18 cellular contexts compared by ENCODE assay signal in the genomic region with DNA sequence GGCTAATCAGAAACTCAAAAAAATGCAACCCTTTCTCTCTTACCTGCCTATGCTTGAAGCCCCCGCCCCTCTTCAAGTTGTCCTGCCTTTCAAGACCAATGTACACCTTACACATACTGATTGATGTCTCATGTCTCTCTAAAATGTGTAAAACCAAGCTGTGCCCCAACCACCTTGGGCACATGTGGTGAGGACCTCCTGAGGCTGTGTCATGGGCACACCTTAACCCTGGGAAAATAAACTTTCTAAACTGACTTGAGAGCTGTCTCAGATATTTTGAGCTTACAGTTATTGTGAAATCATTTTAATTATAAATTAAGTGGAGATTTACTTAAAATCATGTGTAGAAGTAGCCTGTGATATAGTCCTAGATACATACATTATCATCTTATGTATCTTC. TPM values are rescaled to one million over a fixed set of nuclear protein-coding genes. Genes with fewer than 3 reads are reported as not detected.
DNase-seq lines count a peak whose midpoint lies in the region; ATAC-seq, FAIRE-seq and TF ChIP-seq lines count a peak whose summit lies in the region.
"Had no signal": no experiment of that assay in that cellular context is flagged by ENCODE, and none has a peak within 500 bp of the region (broad histone marks: within the 10 kb centered on the region; RNA-seq: fewer than 3 reads in every experiment).

No MANE protein-coding gene starts in this region.

- peaks cover 6% of the 10 kb centered on the region for H3K4me1 Mint-ChIP-seq in activated CD8-positive, alpha-beta T cell treated with anti-CD3 and anti-CD28 coated beads for 36 hours (ENCODE audit: low read depth)
- H3K4me1 Mint-ChIP-seq in activated CD8-positive, alpha-beta T cell treated with anti-CD3 and anti-CD28 coated beads, Interleukin-2, amount 10 ng/mL, durations not matched to agents 7 days and 5 days (ENCODE audit: low read depth): peaks cover 5% of the 10 kb centered on the region
- peaks cover 0 to 4% of the 10 kb centered on the region in 2 donors for H3K4me1 Mint-ChIP-seq in stimulated activated naive B cell treated with anti-CD40 and anti-IgM and Interleukin-4, amounts not matched to agents 10 μg/mL and 1 μg/mL and 100 μg/mL, for 72 hours
- H3K4me1 Mint-ChIP-seq: CD14-positive monocyte had no signal

- peaks cover 49% of the 10 kb centered on the region for H3K36me3 Mint-ChIP-seq in activated CD8-positive, alpha-beta T cell treated with anti-CD3 and anti-CD28 coated beads for 36 hours (ENCODE audit: low read depth)
- H3K36me3 Mint-ChIP-seq in activated CD8-positive, alpha-beta T cell treated with anti-CD3 and anti-CD28 coated beads, Interleukin-2, amount 10 ng/mL, durations not matched to agents 7 days and 5 days (ENCODE audit: low read depth): peaks cover 49% of the 10 kb centered on the region
- H3K36me3 Mint-ChIP-seq in stimulated activated naive B cell treated with anti-CD40 and anti-IgM and Interleukin-4, amounts not matched to agents 10 μg/mL and 1 μg/mL and 100 μg/mL, for 72 hours: peaks cover 24 to 32% of the 10 kb centered on the region in 2 donors

- TSS peak; percentile 14 for BruUV-seq in HepG2 (replicated peaks; lab: Mats Ljungman, UMichigan)
- TSS peak; percentile 18 for BruUV-seq in K562 (replicated peaks; lab: Mats Ljungman, UMichigan)

- TF ChIP-seq EP300 in HepG2 (IDR thresholded peaks at IDR 0.05; ENCODE audit: low read depth in 2 of 2, low read length in 2 of 2) (no peak), HepG2 (CRISPR knock-in tag; IDR thresholded peaks at IDR 0.05; ENCODE audit: borderline replicate concordance) (no peak), K562 (IDR thresholded peaks at IDR 0.05; ENCODE audit: low read length) (no peak)

- H3K79me2 ChIP-seq in HepG2 (ENCODE audit: insufficient read depth, low read length): no peaks in the 10 kb centered on the region
- no peaks in the 10 kb centered on the region for H3K79me2 ChIP-seq in K562 (ENCODE audit: control insufficient read depth, insufficient read depth, low read length)

- H3K9me3 ChIP-seq in HepG2 (ENCODE audit: low read length) (no peaks in the 10 kb centered on the region), right lobe of liver (no peaks in the 10 kb centered on the region), K562 (replicated peaks; ENCODE audit: control insufficient read depth, insufficient read depth, low read depth, low read length) (no peaks in the 10 kb centered on the region)

- no peak for TF ChIP-seq POLR2A in HepG2 (IDR thresholded peaks at IDR 0.05; ENCODE audit: insufficient read depth in 1 of 2, low read depth in 2 of 2, low read length in 2 of 2)
- no peak for TF ChIP-seq POLR2A in right lobe of liver (IDR thresholded peaks at IDR 0.05)
- no peak for TF ChIP-seq POLR2A in K562 (conservative IDR thresholded peaks at IDR 0.05)

- intact Hi-C loops in activated CD8-positive, alpha-beta T cell treated with anti-CD3 and anti-CD28 coated beads for 36 hours (cut with micrococcal nuclease): no loop called here
- intact Hi-C loops in HepG2 (cut with micrococcal nuclease; ENCODE audit: unreplicated experiment): no loop called here
- intact Hi-C loops in right lobe of liver (cut with DNase I): no loop called here
- intact Hi-C loops in K562 (cut with micrococcal nuclease): no loop called here

- POLR2A ChIA-PET in activated CD8-positive, alpha-beta T cell treated with anti-CD3 and anti-CD28 coated beads for 36 hours (lab: Charles Lee): interaction anchor here (1.7 kb wide), 1 partner anchor 21 kb away, joined by 8 read pairs; a partner anchor contains a TSS
- POLR2A ChIA-PET in activated CD8-positive, alpha-beta T cell treated with anti-CD3 and anti-CD28 coated beads, Interleukin-2, amount 10 ng/mL, durations not matched to agents 7 days and 5 days (lab: Charles Lee): interaction anchor here (0.6 to 2.4 kb wide), 2 partner anchors 22 to 43 kb away, joined by 4 to 8 read pairs; a partner anchor contains a TSS
- POLR2A ChIA-PET in HepG2 (lab: Yijun Ruan, JAX) (interaction anchor here (1.3 kb wide), 1 partner anchor 22 kb away, joined by 6 read pairs; a partner anchor contains a TSS), K562 (lab: Yijun Ruan, JAX) (interaction anchor here (0.7 to 1.7 kb wide), 2 partner anchors 9 to 18 kb away, joined by 6 to 9 read pairs; no protein-coding TSS in a partner anchor)

- no peak for TF ChIP-seq CTCF in activated CD8-positive, alpha-beta T cell treated with anti-CD3 and anti-CD28 coated beads for 36 hours (IDR thresholded peaks at IDR 0.05)
- no peak for TF ChIP-seq CTCF in HepG2 (CRISPR knock-in tag; IDR thresholded peaks at IDR 0.05)
- TF ChIP-seq CTCF in right lobe of liver (IDR thresholded peaks at IDR 0.05): no peak
- TF ChIP-seq CTCF in K562 (IDR thresholded peaks at IDR 0.05 in 2 of 3, conservative IDR thresholded peaks at IDR 0.05 in 1 of 3; ENCODE audit: insufficient read depth in 2 of 3, low read depth in 1 of 3, low read length in 3 of 3): no peak

- no peaks in the 10 kb centered on the region for H3K27me3 Mint-ChIP-seq in activated CD8-positive, alpha-beta T cell treated with anti-CD3 and anti-CD28 coated beads for 36 hours
- H3K27me3 Mint-ChIP-seq in activated CD8-positive, alpha-beta T cell treated with anti-CD3 and anti-CD28 coated beads, Interleukin-2, amount 10 ng/mL, durations not matched to agents 7 days and 5 days (ENCODE audit: low read depth): no peaks in the 10 kb centered on the region
- H3K27me3 Mint-ChIP-seq in stimulated activated naive B cell treated with anti-CD40 and anti-IgM and Interleukin-4, amounts not matched to agents 10 μg/mL and 1 μg/mL and 100 μg/mL, for 72 hours: no peaks in the 10 kb centered on the region

- no peaks in the 10 kb centered on the region for H4K20me1 ChIP-seq in HepG2 (ENCODE audit: insufficient read depth, low read length)
- no peaks in the 10 kb centered on the region for H4K20me1 ChIP-seq in K562 (replicated peaks; ENCODE audit: control insufficient read depth, insufficient read depth, low read length)

- in situ Hi-C loops in HepG2 (cut with HindIII; ENCODE audit: extremely low pct_ligation_motif_present, low pct_unique_long_range_greater_than_20kb): no loop called here
- in situ Hi-C loops in K562 (cut with MboI): no loop called here

- CTCF ChIA-PET in activated CD8-positive, alpha-beta T cell treated with anti-CD3 and anti-CD28 coated beads for 36 hours (lab: Charles Lee): no interaction called here
- CTCF ChIA-PET in activated CD8-positive, alpha-beta T cell treated with anti-CD3 and anti-CD28 coated beads, Interleukin-2, amount 10 ng/mL, durations not matched to agents 7 days and 5 days (lab: Charles Lee): no interaction called here
- CTCF ChIA-PET in HepG2 (lab: Yijun Ruan, JAX; ENCODE audit: low intra/inter-chr PET ratio, low total read pairs): no interaction called here
- CTCF ChIA-PET in K562 (lab: Yijun Ruan, JAX; ENCODE audit: low intra/inter-chr PET ratio): no interaction called here

- H3K27me3 ChIP-seq in HepG2 (ENCODE audit: control insufficient read depth in 1 of 2, insufficient read depth in 2 of 2, low read length in 2 of 2) (no peaks in the 10 kb centered on the region), right lobe of liver (no peaks in the 10 kb centered on the region), K562 (ENCODE audit: control insufficient read depth in 2 of 2, insufficient read depth in 2 of 2, low read length in 2 of 2) (no peaks in the 10 kb centered on the region)

- H3K9me1 ChIP-seq in K562 (ENCODE audit: control insufficient read depth, insufficient read depth, low read length): no peaks in the 10 kb centered on the region

- 100% methylated on average over 1 of the region's 1 CpG for WGBS in HepG2 (ENCODE audit: low lambda C conversion rate)
- 100% methylated on average over 1 of the region's 1 CpG for WGBS in right lobe of liver (ENCODE audit: insufficient coverage, low coverage, low lambda C conversion rate, missing lambda C conversion rate)
- whole genome bisulfite sequencing in K562 (ENCODE audit: insufficient coverage, low coverage, missing lambda C conversion rate): 100% methylated on average over 1 of the region's 1 CpG

- H3K4me1 ChIP-seq in HepG2 (ENCODE audit: insufficient read depth, low read length) (no peaks in the 10 kb centered on the region), right lobe of liver (no peaks in the 10 kb centered on the region), K562 (replicated peaks in 1 of 2; ENCODE audit: control insufficient read depth in 2 of 2, insufficient read depth in 2 of 2, low read length in 2 of 2) (no peaks in the 10 kb centered on the region)

- FAIRE-seq in HepG2 (lab: Jason Lieb, UNC) (no peak), K562 (lab: Jason Lieb, UNC) (no peak)
- FAIRE-seq: GM12891 had no signal

- H3K27ac ChIP-seq in HepG2 (ENCODE audit: extremely low read length, insufficient read depth, low read length): no peak overlapping the region
- H3K27ac ChIP-seq in right lobe of liver: no peak overlapping the region
- H3K27ac ChIP-seq in K562 (ENCODE audit: extremely low read depth, low read depth, low read length): no peak overlapping the region
- H3K27ac ChIP-seq: 22Rv1 had no signal

- no peak overlapping the region for H3K4me3 ChIP-seq in HepG2 (replicated peaks in 1 of 3; ENCODE audit: insufficient read depth in 1 of 3, low read depth in 2 of 3, low read length in 3 of 3)
- no peak overlapping the region for H3K4me3 ChIP-seq in right lobe of liver
- no peak overlapping the region for H3K4me3 ChIP-seq in K562

- no peak overlapping the region for H3K4me3 Mint-ChIP-seq in activated CD8-positive, alpha-beta T cell treated with anti-CD3 and anti-CD28 coated beads for 36 hours
- no peak overlapping the region for H3K4me3 Mint-ChIP-seq in activated CD8-positive, alpha-beta T cell treated with anti-CD3 and anti-CD28 coated beads, Interleukin-2, amount 10 ng/mL, durations not matched to agents 7 days and 5 days
- no peak overlapping the region for H3K4me3 Mint-ChIP-seq in stimulated activated naive B cell treated with anti-CD40 and anti-IgM and Interleukin-4, amounts not matched to agents 10 μg/mL and 1 μg/mL and 100 μg/mL, for 72 hours
- H3K4me3 Mint-ChIP-seq: CD14-positive monocyte, H9 had no signal

- no peak for ATAC-seq in activated CD8-positive, alpha-beta T cell treated with anti-CD3 and anti-CD28 coated beads for 36 hours
- no peak for ATAC-seq in activated CD8-positive, alpha-beta T cell treated with anti-CD3 and anti-CD28 coated beads, Interleukin-2, amount 10 ng/mL, durations not matched to agents 7 days and 5 days
- ATAC-seq in HepG2 (no peak), right lobe of liver (no peak), K562 (no peak), GM21576 (IDR thresholded peaks at IDR 0.05; ENCODE audit: unreplicated experiment) (no peak)
- ATAC-seq in stimulated activated naive B cell treated with anti-CD40 and anti-IgM and Interleukin-4, amounts not matched to agents 10 μg/mL and 1 μg/mL and 100 μg/mL, for 72 hours (replicated peaks): no peak

- H3K36me3 ChIP-seq in HepG2 (replicated peaks in 1 of 2; ENCODE audit: control insufficient read depth in 1 of 2, insufficient read depth in 2 of 2, low read length in 2 of 2): peaks cover 6 to 58% of the 10 kb centered on the region in 2 experiments; a peak in 4 of 5 replicates
- peaks cover 0 to 39% (median 14%) of the 10 kb centered on the region in 4 donors for H3K36me3 ChIP-seq in right lobe of liver
- H3K36me3 ChIP-seq in K562 (ENCODE audit: control insufficient read depth, insufficient read depth, low read length): peaks cover 96% of the 10 kb centered on the region

- TF ChIP-seq RAD21 in HepG2 (CRISPR knock-in tag; IDR thresholded peaks at IDR 0.05) (no peak), K562 (CRISPR knock-in tag; conservative IDR thresholded peaks at IDR 0.05 in 1 of 2, IDR thresholded peaks at IDR 0.05 in 1 of 2) (no peak)

- H2AFZ ChIP-seq in HepG2 (ENCODE audit: low read length): no peak overlapping the region
- H2AFZ ChIP-seq in K562 (ENCODE audit: low read depth, low read length): no peak overlapping the region

- H3K4me2 ChIP-seq in HepG2 (ENCODE audit: low read depth, low read length) (no peak overlapping the region), K562 (ENCODE audit: insufficient read depth, low read length) (no peak overlapping the region)

- no peak for DNase-seq in activated CD8-positive, alpha-beta T cell treated with anti-CD3 and anti-CD28 coated beads for 36 hours
- no peak for DNase-seq in activated CD8-positive, alpha-beta T cell treated with anti-CD3 and anti-CD28 coated beads, Interleukin-2, amount 10 ng/mL, durations not matched to agents 7 days and 5 days
- DNase-seq in HepG2 (ENCODE audit: low spot score): no peak
- DNase-seq in right lobe of liver: no peak
- DNase-seq in K562 (ENCODE audit: extremely low read depth in 1 of 4, low spot score in 3 of 4): no peak
- no peak for DNase-seq in stimulated activated naive B cell treated with anti-CD40 and anti-IgM and Interleukin-4, amounts not matched to agents 10 μg/mL and 1 μg/mL and 100 μg/mL, for 72 hours
- DNase-seq in SIG-M5 (lab: John Stamatoyannopoulos, UW): no peak
- DNase-seq: DMS79, GOT3, H9 had no signal

- H3K9ac ChIP-seq in HepG2 (ENCODE audit: insufficient read depth, low read depth, low read length) (no peak overlapping the region), K562 (ENCODE audit: insufficient read depth in 1 of 2, low read depth in 2 of 2, low read length in 2 of 2) (no peak overlapping the region)

- peak overlapping the region; percentile 23 for H3K27ac Mint-ChIP-seq in activated CD8-positive, alpha-beta T cell treated with anti-CD3 and anti-CD28 coated beads for 36 hours
- no peak overlapping the region for H3K27ac Mint-ChIP-seq in activated CD8-positive, alpha-beta T cell treated with anti-CD3 and anti-CD28 coated beads, Interleukin-2, amount 10 ng/mL, durations not matched to agents 7 days and 5 days
- peak overlapping the region; percentile 38 for H3K27ac Mint-ChIP-seq in stimulated activated naive B cell treated with anti-CD40 and anti-IgM and Interleukin-4, amounts not matched to agents 10 μg/mL and 1 μg/mL and 100 μg/mL, for 72 hours
- H3K27ac Mint-ChIP-seq: H9 had no signal

- no peaks in the 10 kb centered on the region for H3K9me3 Mint-ChIP-seq in activated CD8-positive, alpha-beta T cell treated with anti-CD3 and anti-CD28 coated beads for 36 hours
- H3K9me3 Mint-ChIP-seq in activated CD8-positive, alpha-beta T cell treated with anti-CD3 and anti-CD28 coated beads, Interleukin-2, amount 10 ng/mL, durations not matched to agents 7 days and 5 days (ENCODE audit: insufficient read depth): no peaks in the 10 kb centered on the region
- H3K9me3 Mint-ChIP-seq in stimulated activated naive B cell treated with anti-CD40 and anti-IgM and Interleukin-4, amounts not matched to agents 10 μg/mL and 1 μg/mL and 100 μg/mL, for 72 hours: no peaks in the 10 kb centered on the region
- H3K9me3 Mint-ChIP-seq: CD14-positive monocyte, H9 had no signal

RNA-seq across cellular contexts. Expression of a gene that starts 22.2 kb away (rescaled TPM):
- total RNA-seq in activated CD8-positive, alpha-beta T cell treated with anti-CD3 and anti-CD28 coated beads for 36 hours: 10 to 100 TPM; 33.6 to 40.0 TPM
- total RNA-seq in activated CD8-positive, alpha-beta T cell treated with anti-CD3 and anti-CD28 coated beads, Interleukin-2, amount 10 ng/mL, durations not matched to agents 7 days and 5 days: 10 to 100 TPM; 22.9 to 26.0 TPM
- total RNA-seq in HepG2 (2016; rRNA removed; fragmentation: Illumina TruSeq; extraction: Trizol): 24.6 and 26.6 TPM in 2 replicates
- total RNA-seq in HepG2 (2016; cell fraction: cytosol; rRNA removed; fragmentation: Illumina TruSeq; extraction: Trizol; ENCODE audit: low read depth): 2.6 and 3.2 TPM in 2 replicates
- total RNA-seq in HepG2 (2016; cell fraction: insoluble cytoplasmic fraction; rRNA removed; fragmentation: Illumina TruSeq; extraction: Trizol): 24.6 and 26.8 TPM in 2 replicates
- total RNA-seq in HepG2 (2016; cell fraction: membrane; rRNA removed; fragmentation: Illumina TruSeq; extraction: Trizol): 11.6 TPM in 2 replicates
- total RNA-seq in HepG2 (2016; cell fraction: nucleus; rRNA removed; fragmentation: Illumina TruSeq; extraction: Trizol): 27.5 and 27.9 TPM in 2 replicates
- polyA plus RNA-seq in HepG2 (2011; rRNA removed): 8.7 and 10.3 TPM in 2 replicates
- polyA plus RNA-seq in HepG2 (2011; cell fraction: cytosol; rRNA removed): 3.8 and 5.8 TPM in 2 replicates
- 11.7 TPM in 2 replicates for polyA plus RNA-seq in HepG2 (2011; cell fraction: nucleus; rRNA removed)
- 10.8 and 13.2 TPM in 2 replicates for polyA plus RNA-seq in HepG2 (2012)
- polyA plus RNA-seq in HepG2 (2016; cell fraction: cytosol; fragmentation: Illumina TruSeq; extraction: Trizol; ENCODE audit: low read depth): 3.4 and 4.0 TPM in 2 replicates
- polyA plus RNA-seq in HepG2 (2016; cell fraction: insoluble cytoplasmic fraction; fragmentation: Illumina TruSeq; extraction: Trizol; ENCODE audit: low read depth): 29.7 and 30.0 TPM in 2 replicates
- polyA plus RNA-seq in HepG2 (2016; cell fraction: membrane; fragmentation: Illumina TruSeq; extraction: Trizol; ENCODE audit: low read depth): 10.4 and 12.2 TPM in 2 replicates
- 31.9 and 35.1 TPM in 2 replicates for polyA plus RNA-seq in HepG2 (2016; cell fraction: nucleus; fragmentation: Illumina TruSeq; extraction: Trizol; ENCODE audit: insufficient read depth, low read depth)
- 5.9 and 10.4 TPM in 2 replicates for polyA minus RNA-seq in HepG2 (2011; rRNA and poly(A)+ RNA removed; ENCODE audit: low replicate concordance)
- 10.6 and 13.2 TPM in 2 replicates for polyA minus RNA-seq in HepG2 (2011; cell fraction: cytosol; rRNA and poly(A)+ RNA removed)
- polyA minus RNA-seq in HepG2 (2011; cell fraction: nucleus; rRNA and poly(A)+ RNA removed): 55.6 and 61.2 TPM in 2 replicates
- total RNA-seq in right lobe of liver: 10 to 100 TPM in 4 of 6 experiments, 1 to 10 TPM in 2; 8.8 to 17.2 (median 11.2) TPM
- total RNA-seq in K562 (2011; cell fraction: chromatin; rRNA removed; ENCODE audit: low replicate concordance): 9.9 and 52.9 TPM in 2 replicates
- total RNA-seq in K562 (2011; cell fraction: nucleolus; rRNA removed): 6.7 and 8.8 TPM in 2 replicates
- total RNA-seq in K562 (2011; cell fraction: nucleoplasm; rRNA removed): 22.2 and 43.1 TPM in 2 replicates
- total RNA-seq in K562 (2014; rRNA removed): 20.6 and 26.1 TPM in 2 replicates
- total RNA-seq in K562 (2014; rRNA removed; fragmentation: Illumina TruSeq; extraction: Trizol): 35.7 and 38.3 TPM in 2 replicates
- total RNA-seq in K562 (2015; rRNA removed; fragmentation: Illumina TruSeq; extraction: Trizol): 32.0 and 32.4 TPM in 2 replicates
- total RNA-seq in K562 (2021): 37.0 and 38.5 TPM in 2 replicates
- polyA plus RNA-seq in K562 (2011; rRNA removed): 20.9 and 25.0 TPM in 2 replicates
- 8.5 and 14.9 TPM in 2 replicates for polyA plus RNA-seq in K562 (2011; cell fraction: cytosol; rRNA removed)
- polyA plus RNA-seq in K562 (2011; cell fraction: nucleus; rRNA removed): 19.3 and 19.6 TPM in 2 replicates
- 19.1 and 19.8 TPM in 2 replicates for polyA plus RNA-seq in K562 (2012)
- 35.7 and 47.5 TPM in 2 replicates for polyA plus RNA-seq in K562 (2014; fragmentation: Illumina TruSeq; extraction: Trizol)
- polyA plus RNA-seq in K562 (2014; fragmentation: Nextera tagmentation; extraction: Ambion mirVana): 10 to 100 TPM in 1 of 2 experiments, 1 to 10 TPM in 1; 8.1 to 13.1 TPM
- polyA plus RNA-seq in K562 (2014; rRNA removed): 18.6 and 23.1 TPM in 2 replicates
- polyA minus RNA-seq in K562 (2011; rRNA and poly(A)+ RNA removed): 40.2 and 50.3 TPM in 2 replicates
- polyA minus RNA-seq in K562 (2011; cell fraction: cytosol; rRNA and poly(A)+ RNA removed): 17.5 and 25.8 TPM in 2 replicates
- 34.1 and 54.1 TPM in 2 replicates for polyA minus RNA-seq in K562 (2011; cell fraction: nucleus; rRNA and poly(A)+ RNA removed)

RNA-seq across cellular contexts. Expression of a gene that starts 25.9 kb away (rescaled TPM):
- 10 to 100 TPM; 13.1 to 14.6 TPM for total RNA-seq in activated CD8-positive, alpha-beta T cell treated with anti-CD3 and anti-CD28 coated beads for 36 hours
- total RNA-seq in activated CD8-positive, alpha-beta T cell treated with anti-CD3 and anti-CD28 coated beads, Interleukin-2, amount 10 ng/mL, durations not matched to agents 7 days and 5 days: 10 to 100 TPM; 11.5 to 12.5 TPM
- total RNA-seq in HepG2 (2016; rRNA removed; fragmentation: Illumina TruSeq; extraction: Trizol): 9.0 and 11.5 TPM in 2 replicates
- 1.6 and 2.8 TPM in 2 replicates for total RNA-seq in HepG2 (2016; cell fraction: cytosol; rRNA removed; fragmentation: Illumina TruSeq; extraction: Trizol; ENCODE audit: low read depth)
- 8.2 and 10.8 TPM in 2 replicates for total RNA-seq in HepG2 (2016; cell fraction: insoluble cytoplasmic fraction; rRNA removed; fragmentation: Illumina TruSeq; extraction: Trizol)
- 3.6 and 4.1 TPM in 2 replicates for total RNA-seq in HepG2 (2016; cell fraction: membrane; rRNA removed; fragmentation: Illumina TruSeq; extraction: Trizol)
- total RNA-seq in HepG2 (2016; cell fraction: nucleus; rRNA removed; fragmentation: Illumina TruSeq; extraction: Trizol): 8.8 and 9.9 TPM in 2 replicates
- 4.2 and 5.4 TPM in 2 replicates for polyA plus RNA-seq in HepG2 (2011; rRNA removed)
- 1.9 and 3.1 TPM in 2 replicates for polyA plus RNA-seq in HepG2 (2011; cell fraction: cytosol; rRNA removed)
- 1.6 and 2.1 TPM in 2 replicates for polyA plus RNA-seq in HepG2 (2011; cell fraction: nucleus; rRNA removed)
- 5.3 and 6.8 TPM in 2 replicates for polyA plus RNA-seq in HepG2 (2012)
- 0.99 and 1.2 TPM in 2 replicates for polyA plus RNA-seq in HepG2 (2016; cell fraction: cytosol; fragmentation: Illumina TruSeq; extraction: Trizol; ENCODE audit: low read depth)
- polyA plus RNA-seq in HepG2 (2016; cell fraction: insoluble cytoplasmic fraction; fragmentation: Illumina TruSeq; extraction: Trizol; ENCODE audit: low read depth): 8.0 and 9.2 TPM in 2 replicates
- 2.6 TPM in 2 replicates for polyA plus RNA-seq in HepG2 (2016; cell fraction: membrane; fragmentation: Illumina TruSeq; extraction: Trizol; ENCODE audit: low read depth)
- polyA plus RNA-seq in HepG2 (2016; cell fraction: nucleus; fragmentation: Illumina TruSeq; extraction: Trizol; ENCODE audit: insufficient read depth, low read depth): 8.5 and 8.6 TPM in 2 replicates
- polyA minus RNA-seq in HepG2 (2011; rRNA and poly(A)+ RNA removed; ENCODE audit: low replicate concordance): 3.6 and 8.7 TPM in 2 replicates
- polyA minus RNA-seq in HepG2 (2011; cell fraction: cytosol; rRNA and poly(A)+ RNA removed): 3.3 and 3.5 TPM in 2 replicates
- 15.5 and 17.8 TPM in 2 replicates for polyA minus RNA-seq in HepG2 (2011; cell fraction: nucleus; rRNA and poly(A)+ RNA removed)
- 1 to 10 TPM; 1.3 to 3.5 (median 2.0) TPM for total RNA-seq in right lobe of liver
- total RNA-seq in K562 (2011; cell fraction: chromatin; rRNA removed; ENCODE audit: low replicate concordance): 5.4 and 14.8 TPM in 2 replicates
- 4.1 and 5.0 TPM in 2 replicates for total RNA-seq in K562 (2011; cell fraction: nucleolus; rRNA removed)
- total RNA-seq in K562 (2011; cell fraction: nucleoplasm; rRNA removed): 9.2 and 22.2 TPM in 2 replicates
- 6.8 and 11.1 TPM in 2 replicates for total RNA-seq in K562 (2014; rRNA removed)
- 14.2 and 17.1 TPM in 2 replicates for total RNA-seq in K562 (2014; rRNA removed; fragmentation: Illumina TruSeq; extraction: Trizol)
- total RNA-seq in K562 (2015; rRNA removed; fragmentation: Illumina TruSeq; extraction: Trizol): 11.8 and 13.0 TPM in 2 replicates
- 11.1 and 12.0 TPM in 2 replicates for total RNA-seq in K562 (2021)
- polyA plus RNA-seq in K562 (2011; rRNA removed): 11.2 and 14.3 TPM in 2 replicates
- 2.1 and 5.0 TPM in 2 replicates for polyA plus RNA-seq in K562 (2011; cell fraction: cytosol; rRNA removed)
- 6.0 and 9.1 TPM in 2 replicates for polyA plus RNA-seq in K562 (2011; cell fraction: nucleus; rRNA removed)
- 11.4 and 12.8 TPM in 2 replicates for polyA plus RNA-seq in K562 (2012)
- 11.6 and 11.7 TPM in 2 replicates for polyA plus RNA-seq in K562 (2014; fragmentation: Illumina TruSeq; extraction: Trizol)
- 10 to 100 TPM; 19.6 to 20.4 TPM for polyA plus RNA-seq in K562 (2014; fragmentation: Nextera tagmentation; extraction: Ambion mirVana)
- 10.6 and 14.0 TPM in 2 replicates for polyA plus RNA-seq in K562 (2014; rRNA removed)
- polyA minus RNA-seq in K562 (2011; rRNA and poly(A)+ RNA removed): 12.6 and 14.7 TPM in 2 replicates
- 4.6 and 7.2 TPM in 2 replicates for polyA minus RNA-seq in K562 (2011; cell fraction: cytosol; rRNA and poly(A)+ RNA removed)
- polyA minus RNA-seq in K562 (2011; cell fraction: nucleus; rRNA and poly(A)+ RNA removed): 13.1 and 22.0 TPM in 2 replicates

RNA-seq across cellular contexts. Expression of a gene that starts 49.0 kb away (rescaled TPM):
- not detected for total RNA-seq in activated CD8-positive, alpha-beta T cell treated with anti-CD3 and anti-CD28 coated beads for 36 hours
- total RNA-seq in activated CD8-positive, alpha-beta T cell treated with anti-CD3 and anti-CD28 coated beads, Interleukin-2, amount 10 ng/mL, durations not matched to agents 7 days and 5 days: not detected
- total RNA-seq in HepG2 (2016; rRNA removed; fragmentation: Illumina TruSeq; extraction: Trizol) (not detected in 2 replicates), right lobe of liver (not detected), K562 (2014; rRNA removed) (not detected in 2 replicates), K562 (2014; rRNA removed; fragmentation: Illumina TruSeq; extraction: Trizol) (not detected in 2 replicates), K562 (2015; rRNA removed; fragmentation: Illumina TruSeq; extraction: Trizol) (not detected in 2 replicates), K562 (2021) (not detected in 2 replicates)
- total RNA-seq in HepG2 (2016; cell fraction: cytosol; rRNA removed; fragmentation: Illumina TruSeq; extraction: Trizol; ENCODE audit: low read depth): not detected in 2 replicates
- total RNA-seq in HepG2 (2016; cell fraction: insoluble cytoplasmic fraction; rRNA removed; fragmentation: Illumina TruSeq; extraction: Trizol): not detected in 2 replicates
- total RNA-seq in HepG2 (2016; cell fraction: membrane; rRNA removed; fragmentation: Illumina TruSeq; extraction: Trizol): not detected in 2 replicates
- not detected in 2 replicates for total RNA-seq in HepG2 (2016; cell fraction: nucleus; rRNA removed; fragmentation: Illumina TruSeq; extraction: Trizol)
- polyA plus RNA-seq in HepG2 (2011; rRNA removed) (0.12 TPM in 1 of 2 replicates, not detected in the other), K562 (2011; rRNA removed) (0.14 TPM in 1 of 2 replicates, not detected in the other), K562 (2014; fragmentation: Illumina TruSeq; extraction: Trizol) (not detected in 2 replicates), K562 (2014; fragmentation: Nextera tagmentation; extraction: Ambion mirVana) (not detected), K562 (2014; rRNA removed) (not detected in 2 replicates)
- not detected in 2 replicates for polyA plus RNA-seq in HepG2 (2011; cell fraction: cytosol; rRNA removed)
- polyA plus RNA-seq in HepG2 (2011; cell fraction: nucleus; rRNA removed): not detected in 2 replicates
- polyA plus RNA-seq in HepG2 (2012): not detected in 2 replicates
- not detected in 2 replicates for polyA plus RNA-seq in HepG2 (2016; cell fraction: cytosol; fragmentation: Illumina TruSeq; extraction: Trizol; ENCODE audit: low read depth)
- polyA plus RNA-seq in HepG2 (2016; cell fraction: insoluble cytoplasmic fraction; fragmentation: Illumina TruSeq; extraction: Trizol; ENCODE audit: low read depth): not detected in 2 replicates
- not detected in 2 replicates for polyA plus RNA-seq in HepG2 (2016; cell fraction: membrane; fragmentation: Illumina TruSeq; extraction: Trizol; ENCODE audit: low read depth)
- not detected in 2 replicates for polyA plus RNA-seq in HepG2 (2016; cell fraction: nucleus; fragmentation: Illumina TruSeq; extraction: Trizol; ENCODE audit: insufficient read depth, low read depth)
- polyA minus RNA-seq in HepG2 (2011; rRNA and poly(A)+ RNA removed; ENCODE audit: low replicate concordance): not detected in 2 replicates
- not detected in 2 replicates for polyA minus RNA-seq in HepG2 (2011; cell fraction: cytosol; rRNA and poly(A)+ RNA removed)
- not detected in 2 replicates for polyA minus RNA-seq in HepG2 (2011; cell fraction: nucleus; rRNA and poly(A)+ RNA removed)
- total RNA-seq in K562 (2011; cell fraction: chromatin; rRNA removed; ENCODE audit: low replicate concordance): not detected in 2 replicates
- total RNA-seq in K562 (2011; cell fraction: nucleolus; rRNA removed): not detected in 2 replicates
- not detected in 2 replicates for total RNA-seq in K562 (2011; cell fraction: nucleoplasm; rRNA removed)
- 0.15 TPM in 1 of 2 replicates, not detected in the other for polyA plus RNA-seq in K562 (2011; cell fraction: cytosol; rRNA removed)
- 0.34 TPM in 1 of 2 replicates, not detected in the other for polyA plus RNA-seq in K562 (2011; cell fraction: nucleus; rRNA removed)
- polyA plus RNA-seq in K562 (2012): not detected in 2 replicates
- polyA minus RNA-seq in K562 (2011; rRNA and poly(A)+ RNA removed): not detected in 2 replicates
- not detected in 2 replicates for polyA minus RNA-seq in K562 (2011; cell fraction: cytosol; rRNA and poly(A)+ RNA removed)
- polyA minus RNA-seq in K562 (2011; cell fraction: nucleus; rRNA and poly(A)+ RNA removed): not detected in 2 replicates
- total RNA-seq: A673, G401, H9, HT1080 had no signal
- polyA plus RNA-seq: BJ, CD14-positive monocyte had no signal
